Comparison of ENCODE assay signal across 12 cellular contexts in the genomic region with DNA sequence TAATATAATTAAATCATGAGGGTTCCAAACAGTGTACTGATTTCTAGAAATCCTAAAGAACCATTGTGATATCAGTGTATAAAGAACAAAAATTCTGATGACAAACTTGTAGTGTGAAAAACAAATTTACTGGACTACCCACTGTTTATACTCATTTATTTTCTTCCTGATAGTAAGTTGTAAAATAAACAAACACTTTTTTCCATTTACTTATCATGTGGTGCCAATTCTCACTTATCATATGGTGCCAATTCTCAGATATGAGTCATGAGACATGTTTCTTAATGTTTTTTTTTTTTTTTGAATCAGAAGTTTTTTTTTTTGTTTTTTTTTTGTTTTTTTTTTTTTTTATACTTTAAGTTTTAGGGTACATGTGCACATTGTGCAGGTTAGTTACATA.
"Had no signal": no experiment of that assay in that cellular context is flagged by ENCODE, and none has a peak within 500 bp of the region (broad histone marks: within the 10 kb centered on the region; RNA-seq: fewer than 3 reads in every experiment).

No MANE protein-coding gene starts in this region.

- H2AFZ ChIP-seq: parathyroid adenoma had no signal

- H3K27me3 ChIP-seq: gastrocnemius medialis, heart right ventricle, tibial nerve, vagina had no signal

- H3K4me3 ChIP-seq: gastrocnemius medialis, heart right ventricle, tibial nerve, vagina had no signal

- H3K9me3 ChIP-seq: gastrocnemius medialis, vagina had no signal

- H3K79me2 ChIP-seq: parathyroid adenoma had no signal

- H3K36me3 ChIP-seq: gastrocnemius medialis, heart right ventricle, vagina had no signal

- H3K9ac ChIP-seq: parathyroid adenoma had no signal

- H3K27ac ChIP-seq: gastrocnemius medialis, heart right ventricle, parathyroid adenoma, tibial nerve, vagina had no signal

- H3K4me1 ChIP-seq: gastrocnemius medialis, parathyroid adenoma, tibial nerve, vagina had no signal

- DNase-seq: activated CD4-positive, alpha-beta T cell treated with anti-CD3 and anti-CD28 coated beads, Interleukin-2, amount 50 U/mL, for 1 hour; activated naive CD4-positive, alpha-beta T cell treated with Interleukin-2 at 50 U/mL for 16 hours; aorta; gastrocnemius medialis; heart right ventricle; islet precursor cell; naive thymus-derived CD4-positive, alpha-beta T cell; T-cell; T-helper 9 cell had no signal
